29 cellular contexts compared by ENCODE assay signal in the genomic region with DNA sequence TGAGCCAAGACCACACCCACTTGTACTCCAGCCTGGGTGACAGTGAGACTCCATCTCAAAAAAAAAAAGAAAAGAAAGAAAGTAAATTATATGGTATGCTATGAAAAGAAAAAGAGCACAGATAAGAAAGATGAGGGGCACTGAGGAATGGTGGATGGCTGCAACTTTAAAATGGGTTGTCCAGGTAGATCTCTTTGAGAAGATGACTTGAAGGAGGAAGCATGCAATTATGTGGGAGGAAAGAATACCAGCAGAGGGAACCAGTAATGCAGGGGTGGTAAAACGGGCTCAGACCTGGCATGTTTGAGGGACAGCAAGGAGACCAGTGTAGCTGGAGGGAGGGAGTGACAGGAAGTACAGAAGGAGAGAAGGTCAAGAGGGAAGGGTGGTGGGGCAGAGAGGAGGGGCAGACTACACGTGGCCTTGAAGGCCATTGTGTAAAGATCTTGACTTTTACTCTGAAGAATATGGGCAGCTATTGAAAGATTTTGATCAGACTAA. TPM values are rescaled to one million over a fixed set of nuclear protein-coding genes. Genes with fewer than 3 reads are reported as not detected.
"Had no signal": no experiment of that assay in that cellular context is flagged by ENCODE, and none has a peak within 500 bp of the region (broad histone marks: within the 10 kb centered on the region; RNA-seq: fewer than 3 reads in every experiment).

No MANE protein-coding gene starts in this region.

- H3K4me3 ChIP-seq: coronary artery, heart left ventricle, pancreas, prostate gland, spleen, stomach, thoracic aorta, transverse colon had no signal

- ATAC-seq: heart left ventricle, pancreas, sciatic nerve had no signal

- FAIRE-seq: endothelial cell of umbilical vein, frontal cortex, pancreas had no signal

- H3K4me1 ChIP-seq: heart left ventricle, pancreas, prostate gland, spleen, stomach, transverse colon had no signal

- H3K36me3 ChIP-seq: heart left ventricle, pancreas, prostate gland, spleen, stomach, thoracic aorta, transverse colon had no signal

- DNase-seq: effector CD4-positive, alpha-beta T cell; endodermal cell; erythroblast; heart left ventricle; hippocampal formation; mesendoderm; naive B cell; occipital lobe; pancreas; retina; spleen; stimulated activated CD4-positive, alpha-beta T cell treated with anti-CD3 and anti-CD28 coated beads, Interleukin-15, amount 100 ng/mL, for 24 hours; stimulated activated CD4-positive, alpha-beta T cell treated with anti-CD3 and anti-CD28 coated beads, Interleukin-1b, Interleukin-23, amount 100 ng/mL, for 48 hours; stimulated activated CD4-positive, alpha-beta T cell treated with anti-CD3 and anti-CD28 coated beads, Interleukin-4, amount 100 ng/mL, for 4 hours; stimulated activated naive CD4-positive, alpha-beta T cell; stomach; substantia nigra; transverse colon had no signal

- H3K9me3 ChIP-seq: heart left ventricle, pancreas, prostate gland, spleen, stomach, thoracic aorta, transverse colon had no signal

- H3K27ac ChIP-seq: coronary artery, heart left ventricle, pancreas, prostate gland, spleen, stomach, thoracic aorta, transverse colon had no signal

RNA-seq across cellular contexts. Expression of a gene that starts 22.3 kb away (rescaled TPM):
- total RNA-seq: endothelial cell of umbilical vein, glomerular endothelial cell, heart left ventricle, kidney epithelial cell, liver, lung microvascular endothelial cell, pancreas, prostate gland, sciatic nerve, spleen, stomach, thoracic aorta, transverse colon, urinary bladder had no signal
- polyA plus RNA-seq: endothelial cell of umbilical vein, heart left ventricle, liver, stomach, urinary bladder had no signal
